In genomic region chr2:41610501-41611242, GRCh38 we compare ENCODE assay signal across 11 cellular contexts.
DNase-seq lines count a peak whose midpoint lies in the region; ATAC-seq and TF ChIP-seq lines count a peak whose summit lies in the region.
"Had no signal": no experiment of that assay in that cellular context is flagged by ENCODE, and none has a peak within 500 bp of the region (broad histone marks: within the 10 kb centered on the region; RNA-seq: fewer than 3 reads in every experiment).

No MANE protein-coding gene starts in this region.

- H3K4me3 Mint-ChIP-seq in WTC11, result no peak overlapping the region
- H3K4me3 Mint-ChIP-seq in activated CD8-positive, alpha-beta T cell treated with anti-CD3 and anti-CD28 coated beads for 36 hours, result no peak overlapping the region
- H3K4me3 Mint-ChIP-seq: activated CD4-positive, alpha-beta memory T cell treated with anti-CD3 and anti-CD28 coated beads, Interleukin-2, amount 10 ng/mL, durations not matched to agents 7 days and 5 days had no signal

- H3K27me3 Mint-ChIP-seq in WTC11 (ENCODE audit: low read depth), result no peaks in the 10 kb centered on the region
- no peaks in the 10 kb centered on the region for H3K27me3 Mint-ChIP-seq in activated CD8-positive, alpha-beta T cell treated with anti-CD3 and anti-CD28 coated beads for 36 hours
- H3K27me3 Mint-ChIP-seq: activated CD4-positive, alpha-beta memory T cell treated with anti-CD3 and anti-CD28 coated beads, Interleukin-2, amount 10 ng/mL, durations not matched to agents 7 days and 5 days had no signal

- H3K27ac ChIP-seq in lung (ENCODE audit: low read depth in 1 of 2, low read length in 1 of 2), result peak overlapping the region; percentile 50 to 53
- H3K27ac ChIP-seq in thyroid gland, result peak overlapping the region; percentile 8 to 89 (median 58)
- H3K27ac ChIP-seq: epithelial cell of prostate had no signal

- no peaks in the 10 kb centered on the region for H3K4me1 ChIP-seq in lung (ENCODE audit: control insufficient read depth in 2 of 2, insufficient read depth in 2 of 2, low read length in 2 of 2)
- H3K4me1 ChIP-seq in thyroid gland, result peaks cover 13% of the 10 kb centered on the region in 2 donors

- CTCF ChIA-PET in WTC11 (lab: Charles Lee), result no interaction called here
- CTCF ChIA-PET in activated CD8-positive, alpha-beta T cell treated with anti-CD3 and anti-CD28 coated beads for 36 hours (lab: Charles Lee), result no interaction called here

- H3K9me3 Mint-ChIP-seq in WTC11, result no peaks in the 10 kb centered on the region
- no peaks in the 10 kb centered on the region for H3K9me3 Mint-ChIP-seq in activated CD8-positive, alpha-beta T cell treated with anti-CD3 and anti-CD28 coated beads for 36 hours
- H3K9me3 Mint-ChIP-seq: activated CD4-positive, alpha-beta memory T cell treated with anti-CD3 and anti-CD28 coated beads, Interleukin-2, amount 10 ng/mL, durations not matched to agents 7 days and 5 days had no signal

- H3K4me1 Mint-ChIP-seq in WTC11, result no peaks in the 10 kb centered on the region
- H3K4me1 Mint-ChIP-seq in activated CD8-positive, alpha-beta T cell treated with anti-CD3 and anti-CD28 coated beads for 36 hours (ENCODE audit: low read depth), result no peaks in the 10 kb centered on the region
- H3K4me1 Mint-ChIP-seq: activated CD4-positive, alpha-beta memory T cell treated with anti-CD3 and anti-CD28 coated beads, Interleukin-2, amount 10 ng/mL, durations not matched to agents 7 days and 5 days had no signal

- intact Hi-C loops in thyroid gland (cut with DNase I), result no loop called here
- intact Hi-C loops in activated CD8-positive, alpha-beta T cell treated with anti-CD3 and anti-CD28 coated beads for 36 hours (cut with micrococcal nuclease), result no loop called here

- H3K4me3 ChIP-seq in lung, result no peak overlapping the region
- H3K4me3 ChIP-seq in thyroid gland (replicated peaks in 1 of 3), result no peak overlapping the region

- TF ChIP-seq CTCF in lung (IDR thresholded peaks at IDR 0.05; ENCODE audit: control extremely low read depth, extremely low read depth), result no peak
- TF ChIP-seq CTCF in thyroid gland (IDR thresholded peaks at IDR 0.05), result no peak
- TF ChIP-seq CTCF in WTC11 (IDR thresholded peaks at IDR 0.05), result no peak
- TF ChIP-seq CTCF in activated CD8-positive, alpha-beta T cell treated with anti-CD3 and anti-CD28 coated beads for 36 hours (IDR thresholded peaks at IDR 0.05), result no peak

- no peak overlapping the region for H3K27ac Mint-ChIP-seq in WTC11
- no peak overlapping the region for H3K27ac Mint-ChIP-seq in activated CD8-positive, alpha-beta T cell treated with anti-CD3 and anti-CD28 coated beads for 36 hours
- H3K27ac Mint-ChIP-seq: activated CD4-positive, alpha-beta memory T cell treated with anti-CD3 and anti-CD28 coated beads, Interleukin-2, amount 10 ng/mL, durations not matched to agents 7 days and 5 days had no signal

- H3K36me3 ChIP-seq in lung (ENCODE audit: control insufficient read depth in 2 of 2, insufficient read depth in 2 of 2, low read length in 2 of 2) (no peaks in the 10 kb centered on the region), thyroid gland (no peaks in the 10 kb centered on the region)

- 58 to 74% methylated on average over 6 of the region's 6 CpGs for WGBS in lung, 2 donors
- 51 to 52% methylated on average over 6 of the region's 6 CpGs for WGBS in thyroid gland, 2 donors

- H3K9me3 ChIP-seq in lung (ENCODE audit: control insufficient read depth in 2 of 2, insufficient read depth in 1 of 2, low read length in 1 of 2), result no peaks in the 10 kb centered on the region
- no peaks in the 10 kb centered on the region for H3K9me3 ChIP-seq in thyroid gland

- TF ChIP-seq POLR2A in thyroid gland (IDR thresholded peaks at IDR 0.05), result no peak

- H3K36me3 Mint-ChIP-seq in WTC11, result no peaks in the 10 kb centered on the region
- no peaks in the 10 kb centered on the region for H3K36me3 Mint-ChIP-seq in activated CD8-positive, alpha-beta T cell treated with anti-CD3 and anti-CD28 coated beads for 36 hours (ENCODE audit: low read depth)

- H3K27me3 ChIP-seq in lung (ENCODE audit: control insufficient read depth, insufficient read depth), result no peaks in the 10 kb centered on the region
- no peaks in the 10 kb centered on the region for H3K27me3 ChIP-seq in thyroid gland

- DNase-seq in cerebellum (ENCODE audit: low spot score), result peak; percentile 5
- no peak for DNase-seq in lung (ENCODE audit: low spot score)
- peak in 1 of 2 donors; percentile 4 for DNase-seq in thyroid gland
- no peak for DNase-seq in WTC11 (ENCODE audit: low spot score)
- no peak for DNase-seq in activated CD8-positive, alpha-beta T cell treated with anti-CD3 and anti-CD28 coated beads for 36 hours
- DNase-seq in GDM1 (lab: John Stamatoyannopoulos, UW), result no peak
- no peak for DNase-seq in activated T-cell treated with anti-CD3 and anti-CD28 coated beads, Interleukin-2, amount 50 U/mL, for 1 hour
- DNase-seq: activated CD4-positive, alpha-beta memory T cell treated with anti-CD3 and anti-CD28 coated beads, Interleukin-2, amount 10 ng/mL, durations not matched to agents 7 days and 5 days; T-helper 1 cell had no signal

- ATAC-seq in HG02870 (IDR thresholded peaks at IDR 0.05; ENCODE audit: unreplicated experiment) (peak; percentile 45), lung (ENCODE audit: insufficient read depth, low FRiP score) (no peak), WTC11 (no peak)
- ATAC-seq in activated CD8-positive, alpha-beta T cell treated with anti-CD3 and anti-CD28 coated beads for 36 hours, result no peak

- POLR2A ChIA-PET in WTC11 (lab: Charles Lee), result no interaction called here
- POLR2A ChIA-PET in activated CD8-positive, alpha-beta T cell treated with anti-CD3 and anti-CD28 coated beads for 36 hours (lab: Charles Lee), result no interaction called here

TF ChIP-seq in WTC11, 78 proteins besides CTCF, POLR2A, EP300 and RAD21:
- TF ChIP-seq ZBTB21 (CRISPR knock-in tag; IDR thresholded peaks at IDR 0.05; ENCODE audit: borderline replicate concordance) (no peak), ZNF423 (CRISPR knock-in tag; IDR thresholded peaks at IDR 0.05) (no peak), HMGXB4 (CRISPR knock-in tag; IDR thresholded peaks at IDR 0.05) (no peak), E2F1 (CRISPR knock-in tag; IDR thresholded peaks at IDR 0.05) (no peak), CREM (CRISPR knock-in tag; IDR thresholded peaks at IDR 0.05) (no peak), ETV6 (CRISPR knock-in tag; IDR thresholded peaks at IDR 0.05) (no peak)
